In genomic region chr5:36442796-36443195, GRCh38 we compare ENCODE assay signal across 11 cellular contexts.
DNase-seq lines count a peak whose midpoint lies in the region; ATAC-seq and TF ChIP-seq lines count a peak whose summit lies in the region.
"Had no signal": no experiment of that assay in that cellular context is flagged by ENCODE, and none has a peak within 500 bp of the region (broad histone marks: within the 10 kb centered on the region; RNA-seq: fewer than 3 reads in every experiment).

No MANE protein-coding gene starts in this region.

- no peaks in the 10 kb centered on the region for H3K9me3 ChIP-seq in ovary
- H3K9me3 ChIP-seq: left lung had no signal

- H3K36me3 Mint-ChIP-seq in brain (no peaks in the 10 kb centered on the region), mesothelial cell of epicardium (no peaks in the 10 kb centered on the region)

- H3K27ac Mint-ChIP-seq in brain, result peak overlapping the region; percentile 43 to 94 (median 79)
- H3K27ac Mint-ChIP-seq in mesothelial cell of epicardium, result peak overlapping the region; percentile 93

- H3K27ac ChIP-seq in ovary, result no peak overlapping the region
- H3K27ac ChIP-seq: left lung had no signal

- H3K4me3 Mint-ChIP-seq in brain (peak overlapping the region in 1 of 5 experiments; percentile 11), mesothelial cell of epicardium (no peak overlapping the region)

- H3K27me3 Mint-ChIP-seq in brain, result no peaks in the 10 kb centered on the region
- no peaks in the 10 kb centered on the region for H3K27me3 Mint-ChIP-seq in mesothelial cell of epicardium (ENCODE audit: low read depth)

- no peak for ATAC-seq in HG03571 (IDR thresholded peaks at IDR 0.05; ENCODE audit: unreplicated experiment)
- no peak for ATAC-seq in HG03469 (IDR thresholded peaks at IDR 0.05; ENCODE audit: unreplicated experiment)

- no peaks in the 10 kb centered on the region for H3K36me3 ChIP-seq in ovary
- H3K36me3 ChIP-seq: left lung had no signal

- no peak for TF ChIP-seq POLR2A in ovary (IDR thresholded peaks at IDR 0.05)

- DNase-seq in H4 (ENCODE audit: low spot score) (peak; percentile 51), LoVo (ENCODE audit: low spot score) (peak; percentile 85), mesothelial cell of epicardium (ENCODE audit: low spot score in 2 of 2, unreplicated experiment in 2 of 2) (no peak), ovary (no peak)
- DNase-seq: activated gamma-delta T cell treated with Interleukin-2 at 50 U/mL for 16 hours, left lung, NCI-H748 treated with DMSO at 0.1 percent for 48 hours, retina had no signal

- TF ChIP-seq EP300 in ovary (IDR thresholded peaks at IDR 0.05), result no peak

- H3K4me1 Mint-ChIP-seq in brain, result peaks cover 61% of the 10 kb centered on the region
- peaks cover 69% of the 10 kb centered on the region for H3K4me1 Mint-ChIP-seq in mesothelial cell of epicardium

- TF ChIP-seq CTCF in brain (conservative IDR thresholded peaks at IDR 0.05), result no peak
- no peak for TF ChIP-seq CTCF in mesothelial cell of epicardium (IDR thresholded peaks at IDR 0.05; ENCODE audit: unreplicated experiment)
- TF ChIP-seq CTCF in ovary (IDR thresholded peaks at IDR 0.05), result no peak

- intact Hi-C loops in ovary (cut with DNase I), result no loop called here

- H3K4me1 ChIP-seq in ovary (ENCODE audit: insufficient read depth), result no peaks in the 10 kb centered on the region
- H3K4me1 ChIP-seq: left lung had no signal

- H3K4me3 ChIP-seq in ovary, result no peak overlapping the region
- H3K4me3 ChIP-seq: left lung had no signal

- H3K9me3 Mint-ChIP-seq in brain (peaks cover 0 to 3% (median 0%) of the 10 kb centered on the region in 5 experiments), mesothelial cell of epicardium (no peaks in the 10 kb centered on the region)

- no peaks in the 10 kb centered on the region for H3K27me3 ChIP-seq in ovary
- H3K27me3 ChIP-seq: left lung had no signal

- WGBS in ovary, 3 donors, result 28 to 30% (median 29%) methylated on average over 1 of the region's 1 CpG

Comparison
In these comparisons a context has a peak if more than half of its experiments do, and no peak if none do; other contexts are left out.
1. DNase-seq: peak in H4 (single experiment) and LoVo (single experiment); none in mesothelial cell of epicardium (0 of 2) and ovary (0 of 5).